In genomic region chr7:39608278-39608677, GRCh38 we compare ENCODE assay signal across 19 cellular contexts. TPM values are rescaled to one million over a fixed set of nuclear protein-coding genes. Genes with fewer than 3 reads are reported as not detected.
DNase-seq lines count a peak whose midpoint lies in the region; ATAC-seq and TF ChIP-seq lines count a peak whose summit lies in the region.
"Had no signal": no experiment of that assay in that cellular context is flagged by ENCODE, and none has a peak within 500 bp of the region (broad histone marks: within the 10 kb centered on the region; RNA-seq: fewer than 3 reads in every experiment).

No MANE protein-coding gene starts in this region.

- TF ChIP-seq RAD21 in IMR-90 (IDR thresholded peaks at IDR 0.05; ENCODE audit: low read length) = no peak

- peak overlapping the region; percentile 79 for H2BK20ac ChIP-seq in IMR-90 (ENCODE audit: low read depth, low read length)

- no peak overlapping the region for H2BK15ac ChIP-seq in IMR-90 (ENCODE audit: low read depth, low read length)

- no peak overlapping the region for H3K23ac ChIP-seq in IMR-90 (ENCODE audit: low read depth, low read length)
- no peak overlapping the region for H3K23ac ChIP-seq in trophoblast cell (ENCODE audit: low read length)

- no TSS peak for BruUV-seq in IMR-90 (replicated peaks; lab: Mats Ljungman, UMichigan)

- no peaks in the 10 kb centered on the region for H4K20me1 ChIP-seq in IMR-90 (ENCODE audit: insufficient read depth, low read length)

- H2BK120ac ChIP-seq in IMR-90 (ENCODE audit: low read depth, low read length) = peak overlapping the region; percentile 63; the same call in 1 of the 2 replicates
- no peak overlapping the region for H2BK120ac ChIP-seq in trophoblast cell (ENCODE audit: insufficient read depth, low read length, poor library complexity)

- no peak overlapping the region for H3K4me2 ChIP-seq in IMR-90 (ENCODE audit: low read depth, low read length)
- no peak overlapping the region for H3K4me2 ChIP-seq in trophoblast cell (ENCODE audit: low read length)
- H3K4me2 ChIP-seq: KMS-11 had no signal

- no peak overlapping the region for H4K12ac ChIP-seq in trophoblast cell (ENCODE audit: low read depth, low read length)

- peaks cover 13% of the 10 kb centered on the region for H3K9me3 Mint-ChIP-seq in activated naive CD4-positive, alpha-beta T cell treated with anti-CD3 and anti-CD28 coated beads, Interleukin-2, amount 10 ng/mL, durations not matched to agents 7 days and 5 days
- H3K9me3 Mint-ChIP-seq in stimulated activated naive CD8-positive, alpha-beta T cell treated with anti-CD3 and anti-CD28 coated beads, Interleukin-15, amount 100 ng/mL, for 72 hours = peaks cover 0 to 11% of the 10 kb centered on the region in 2 donors
- peaks cover 4% of the 10 kb centered on the region for H3K9me3 Mint-ChIP-seq in activated T-helper 2 cell treated with anti-CD3 and anti-CD28 coated beads, Interferon-gamma antibody, Interleukin-2, Interleukin-4, amounts not matched to agents 10 μg/mL and 5 μg/mL and 100 μg/mL, durations not matched to agents 14 hours and 24 hours and 36 hours

- H2BK5ac ChIP-seq in IMR-90 (ENCODE audit: low read depth, low read length, poor library complexity, severe bottlenecking) (peak overlapping the region; percentile 23), trophoblast cell (ENCODE audit: low read depth, low read length, poor library complexity) (no peak overlapping the region)

- no peak for ATAC-seq in IMR-90 (ENCODE audit: low read depth)
- ATAC-seq in stimulated activated naive CD8-positive, alpha-beta T cell treated with anti-CD3 and anti-CD28 coated beads, Interleukin-15, amount 100 ng/mL, for 72 hours = no peak

- in situ Hi-C loops in IMR-90 (cut with MboI; ENCODE audit: low sequenced_read_pairs) (no loop called here), brain microvascular endothelial cell (cut with HindIII; ENCODE audit: low pct_ligation_motif_present, low sequenced_read_pairs) (no loop called here)

- dilution Hi-C loops in IMR-90 (cut with HindIII; ENCODE audit: low sequenced_read_pairs, unreplicated experiment) = no loop called here

- H4K91ac ChIP-seq in IMR-90 (ENCODE audit: insufficient read depth, low read depth, low read length) = no peak overlapping the region
- no peak overlapping the region for H4K91ac ChIP-seq in trophoblast cell (ENCODE audit: low read depth, low read length)

- peaks cover 67% of the 10 kb centered on the region for H3K4me1 Mint-ChIP-seq in activated naive CD4-positive, alpha-beta T cell treated with anti-CD3 and anti-CD28 coated beads, Interleukin-2, amount 10 ng/mL, durations not matched to agents 7 days and 5 days
- H3K4me1 Mint-ChIP-seq in stimulated activated naive CD8-positive, alpha-beta T cell treated with anti-CD3 and anti-CD28 coated beads, Interleukin-15, amount 100 ng/mL, for 72 hours = peaks cover 53% of the 10 kb centered on the region
- peaks cover 35% of the 10 kb centered on the region for H3K4me1 Mint-ChIP-seq in activated T-helper 2 cell treated with anti-CD3 and anti-CD28 coated beads, Interferon-gamma antibody, Interleukin-2, Interleukin-4, amounts not matched to agents 10 μg/mL and 5 μg/mL and 100 μg/mL, durations not matched to agents 14 hours and 24 hours and 36 hours (ENCODE audit: low read depth)

- H3K18ac ChIP-seq in IMR-90 (ENCODE audit: low read depth, low read length) (peak overlapping the region; percentile 40; the same call in 1 of the 2 replicates), trophoblast cell (ENCODE audit: low read length) (no peak overlapping the region)

- no peak overlapping the region for H2AFZ ChIP-seq in IMR-90 (replicated peaks; ENCODE audit: low read length, poor library complexity)
- H2AFZ ChIP-seq in trophoblast cell (ENCODE audit: insufficient read depth, low read length, poor library complexity) = no peak overlapping the region

- no peak for TF ChIP-seq CTCF in IMR-90 (conservative IDR thresholded peaks at IDR 0.05; ENCODE audit: low read depth, low read length)
- TF ChIP-seq CTCF in brain microvascular endothelial cell (IDR thresholded peaks at IDR 0.05; ENCODE audit: low read depth, low read length, missing control alignments) = no peak

- intact Hi-C loops in IMR-90 (cut with micrococcal nuclease) = no loop called here
- intact Hi-C loops in activated T-helper 2 cell treated with anti-CD3 and anti-CD28 coated beads, Interferon-gamma antibody, Interleukin-2, Interleukin-4, amounts not matched to agents 10 μg/mL and 5 μg/mL and 100 μg/mL, durations not matched to agents 14 hours and 24 hours and 36 hours (cut with micrococcal nuclease) = no loop called here

- POLR2A ChIA-PET in IMR-90 (lab: Charles Lee; ENCODE audit: unreplicated experiment) = interaction anchor here (0.7 kb wide), 1 partner anchor 42 kb away, joined by 3 read pairs; no protein-coding TSS in a partner anchor

- no peak for DNase-seq in activated naive CD4-positive, alpha-beta T cell treated with anti-CD3 and anti-CD28 coated beads, Interleukin-2, amount 10 ng/mL, durations not matched to agents 7 days and 5 days
- no peak for DNase-seq in activated naive CD4-positive, alpha-beta T cell (lab: John Stamatoyannopoulos, UW)
- no peak for DNase-seq in IMR-90
- no peak for DNase-seq in brain microvascular endothelial cell
- DNase-seq in stimulated activated naive CD8-positive, alpha-beta T cell treated with anti-CD3 and anti-CD28 coated beads, Interleukin-15, amount 100 ng/mL, for 72 hours = no peak
- DNase-seq in trophoblast cell = no peak
- DNase-seq in activated T-helper 2 cell treated with anti-CD3 and anti-CD28 coated beads, Interferon-gamma antibody, Interleukin-2, Interleukin-4, amounts not matched to agents 10 μg/mL and 5 μg/mL and 100 μg/mL, durations not matched to agents 14 hours and 24 hours and 36 hours (ENCODE audit: low spot score) = no peak
- no peak for DNase-seq in activated CD8-positive, alpha-beta memory T cell treated with anti-CD3 and anti-CD28 coated beads, Interleukin-2, amount 50 U/mL, for 4 hours
- DNase-seq: activated T-cell treated with anti-CD3 and anti-CD28 coated beads, Interleukin-2, amount 50 U/mL, for 48 hours; caudate nucleus; NCI-H1092 treated with DMSO at 0.1 percent for 48 hours; NCI-H524; spleen; stimulated activated CD4-positive, alpha-beta T cell treated with anti-CD3 and anti-CD28 coated beads, Interleukin-4, amount 100 ng/mL, for 4 hours; SW 1271 had no signal

- H3K9me3 ChIP-seq in IMR-90 (ENCODE audit: control insufficient read depth, insufficient read depth, low read length) (no peaks in the 10 kb centered on the region), trophoblast cell (ENCODE audit: insufficient read depth, low read depth, low read length) (no peaks in the 10 kb centered on the region)
- H3K9me3 ChIP-seq: gastroesophageal sphincter, spleen, vagina had no signal

- no peak overlapping the region for H3K4me3 ChIP-seq in IMR-90 (ENCODE audit: insufficient read depth, low read depth, low read length)
- no peak overlapping the region for H3K4me3 ChIP-seq in brain microvascular endothelial cell (ENCODE audit: low read depth, low read length)
- no peak overlapping the region for H3K4me3 ChIP-seq in trophoblast cell (ENCODE audit: low read depth, low read length)
- H3K4me3 ChIP-seq: gastroesophageal sphincter, spleen, vagina had no signal

- no peak overlapping the region for H2BK12ac ChIP-seq in trophoblast cell (ENCODE audit: low read length)

- H3K79me2 ChIP-seq in trophoblast cell (ENCODE audit: control insufficient read depth, insufficient read depth, low read length, poor library complexity) = no peaks in the 10 kb centered on the region

- H3K9ac ChIP-seq in IMR-90 (ENCODE audit: low read depth, low read length) = no peak overlapping the region
- no peak overlapping the region for H3K9ac ChIP-seq in trophoblast cell (ENCODE audit: low read length)
- H3K9ac ChIP-seq: KMS-11 had no signal

- peaks cover 16% of the 10 kb centered on the region for H3K36me3 Mint-ChIP-seq in activated naive CD4-positive, alpha-beta T cell treated with anti-CD3 and anti-CD28 coated beads, Interleukin-2, amount 10 ng/mL, durations not matched to agents 7 days and 5 days
- no peaks in the 10 kb centered on the region for H3K36me3 Mint-ChIP-seq in activated T-helper 2 cell treated with anti-CD3 and anti-CD28 coated beads, Interferon-gamma antibody, Interleukin-2, Interleukin-4, amounts not matched to agents 10 μg/mL and 5 μg/mL and 100 μg/mL, durations not matched to agents 14 hours and 24 hours and 36 hours (ENCODE audit: low read depth)

- peak overlapping the region; percentile 0 for H3K27ac Mint-ChIP-seq in activated naive CD4-positive, alpha-beta T cell treated with anti-CD3 and anti-CD28 coated beads, Interleukin-2, amount 10 ng/mL, durations not matched to agents 7 days and 5 days
- H3K27ac Mint-ChIP-seq in stimulated activated naive CD8-positive, alpha-beta T cell treated with anti-CD3 and anti-CD28 coated beads, Interleukin-15, amount 100 ng/mL, for 72 hours = no peak overlapping the region
- no peak overlapping the region for H3K27ac Mint-ChIP-seq in activated T-helper 2 cell treated with anti-CD3 and anti-CD28 coated beads, Interferon-gamma antibody, Interleukin-2, Interleukin-4, amounts not matched to agents 10 μg/mL and 5 μg/mL and 100 μg/mL, durations not matched to agents 14 hours and 24 hours and 36 hours

- H3K36me3 ChIP-seq in IMR-90 (ENCODE audit: control insufficient read depth, insufficient read depth, low read length) (no peaks in the 10 kb centered on the region), brain microvascular endothelial cell (replicated peaks) (no peaks in the 10 kb centered on the region), trophoblast cell (ENCODE audit: control insufficient read depth in 1 of 2, insufficient read depth in 2 of 2, low read length in 2 of 2) (no peaks in the 10 kb centered on the region)
- H3K36me3 ChIP-seq: gastroesophageal sphincter, spleen, vagina had no signal

- no peak overlapping the region for H3K14ac ChIP-seq in IMR-90 (replicated peaks; ENCODE audit: low read depth, low read length)
- no peak overlapping the region for H3K14ac ChIP-seq in trophoblast cell (ENCODE audit: low read length)

- H4K5ac ChIP-seq in IMR-90 (ENCODE audit: low read depth, low read length) = no peak overlapping the region; the same call in 1 of the 2 replicates

- peaks cover 11% of the 10 kb centered on the region for H3K27me3 Mint-ChIP-seq in activated naive CD4-positive, alpha-beta T cell treated with anti-CD3 and anti-CD28 coated beads, Interleukin-2, amount 10 ng/mL, durations not matched to agents 7 days and 5 days
- H3K27me3 Mint-ChIP-seq in stimulated activated naive CD8-positive, alpha-beta T cell treated with anti-CD3 and anti-CD28 coated beads, Interleukin-15, amount 100 ng/mL, for 72 hours = peaks cover 13% of the 10 kb centered on the region
- peaks cover 28% of the 10 kb centered on the region for H3K27me3 Mint-ChIP-seq in activated T-helper 2 cell treated with anti-CD3 and anti-CD28 coated beads, Interferon-gamma antibody, Interleukin-2, Interleukin-4, amounts not matched to agents 10 μg/mL and 5 μg/mL and 100 μg/mL, durations not matched to agents 14 hours and 24 hours and 36 hours (ENCODE audit: low read depth)

- TF ChIP-seq POLR2A in IMR-90 (IDR thresholded peaks at IDR 0.05; ENCODE audit: low read depth, low read length) = no peak

- WGBS in IMR-90 (ENCODE audit: extremely low coverage in 2 of 2, insufficient read length in 1 of 2), 2 experiments = 100% methylated on average over 1 of the region's 3 CpGs; no CpG with 5 or more reads in 1 of the 2 experiments
- WGBS in trophoblast cell (ENCODE audit: extremely low coverage, insufficient coverage, insufficient read length) = 100% methylated on average over 1 of the region's 3 CpGs

- H2AK9ac ChIP-seq in IMR-90 (replicated peaks; ENCODE audit: low read depth, low read length, poor library complexity) = no peak overlapping the region

- no peaks in the 10 kb centered on the region for H3K27me3 ChIP-seq in IMR-90 (ENCODE audit: control insufficient read depth, insufficient read depth, low read length)
- H3K27me3 ChIP-seq in brain microvascular endothelial cell (replicated peaks) = no peaks in the 10 kb centered on the region
- H3K27me3 ChIP-seq in trophoblast cell (ENCODE audit: insufficient read depth, low read length) = peaks cover 2% of the 10 kb centered on the region
- H3K27me3 ChIP-seq: vagina had no signal

- CTCF ChIA-PET in activated naive CD4-positive, alpha-beta T cell treated with anti-CD3 and anti-CD28 coated beads, Interleukin-2, amount 10 ng/mL, durations not matched to agents 7 days and 5 days (lab: Charles Lee) = no interaction called here
- CTCF ChIA-PET in IMR-90 (lab: Yijun Ruan, JAX) = no interaction called here

- H3K9me1 ChIP-seq in IMR-90 (ENCODE audit: insufficient read depth, low read length) = no peaks in the 10 kb centered on the region

- H3K56ac ChIP-seq in IMR-90 (ENCODE audit: extremely low read depth, insufficient read depth, low read length) = no peak overlapping the region

- H3K4me3 Mint-ChIP-seq in activated naive CD4-positive, alpha-beta T cell treated with anti-CD3 and anti-CD28 coated beads, Interleukin-2, amount 10 ng/mL, durations not matched to agents 7 days and 5 days = no peak overlapping the region
- peak overlapping the region; percentile 4 for H3K4me3 Mint-ChIP-seq in stimulated activated naive CD8-positive, alpha-beta T cell treated with anti-CD3 and anti-CD28 coated beads, Interleukin-15, amount 100 ng/mL, for 72 hours
- H3K4me3 Mint-ChIP-seq in activated T-helper 2 cell treated with anti-CD3 and anti-CD28 coated beads, Interferon-gamma antibody, Interleukin-2, Interleukin-4, amounts not matched to agents 10 μg/mL and 5 μg/mL and 100 μg/mL, durations not matched to agents 14 hours and 24 hours and 36 hours (ENCODE audit: low read depth) = no peak overlapping the region

- H4K8ac ChIP-seq in IMR-90 (ENCODE audit: low read depth in 2 of 2, low read length in 2 of 2) = peak overlapping the region in 1 of 2 experiments; percentile 79; a peak in 2 of 4 replicates
- no peak overlapping the region for H4K8ac ChIP-seq in trophoblast cell (ENCODE audit: low read depth, low read length)

- H3K27ac ChIP-seq in IMR-90 (ENCODE audit: insufficient read depth, low read length) = no peak overlapping the region
- peak overlapping the region; percentile 92 for H3K27ac ChIP-seq in brain microvascular endothelial cell
- H3K27ac ChIP-seq in trophoblast cell (ENCODE audit: low read depth, low read length) = no peak overlapping the region
- H3K27ac ChIP-seq: gastroesophageal sphincter, KMS-11, RWPE1 had no signal

- H3K79me1 ChIP-seq in IMR-90 (ENCODE audit: low read depth in 1 of 2, low read length in 2 of 2) = peaks cover 0 to 6% of the 10 kb centered on the region in 2 experiments; a peak in 1 of 4 replicates
- H3K79me1 ChIP-seq in trophoblast cell (ENCODE audit: low read length) = no peaks in the 10 kb centered on the region

- H3K4me1 ChIP-seq in IMR-90 (ENCODE audit: control insufficient read depth, insufficient read depth, low read length) (peaks cover 10% of the 10 kb centered on the region), trophoblast cell (ENCODE audit: control insufficient read depth in 1 of 2, insufficient read depth in 2 of 2, low read length in 2 of 2) (peaks cover 5 to 6% of the 10 kb centered on the region in 2 experiments)

- H3K4ac ChIP-seq in IMR-90 (ENCODE audit: low read depth, low read length) (no peak overlapping the region), trophoblast cell (ENCODE audit: low read depth, low read length) (no peak overlapping the region)

- H2AK5ac ChIP-seq in IMR-90 (ENCODE audit: low read depth, low read length) (no peak overlapping the region), trophoblast cell (ENCODE audit: low read length) (no peak overlapping the region)

RNA-seq across cellular contexts. Expression of gene RALA, which starts 15.1 kb away (rescaled TPM):
- 7.7 and 15.8 TPM in 2 replicates for total RNA-seq in IMR-90 (2012; rRNA removed)
- 20.5 and 21.1 TPM in 2 replicates for polyA plus RNA-seq in IMR-90 (2012; rRNA removed)
- polyA plus RNA-seq in IMR-90 (2012; cell fraction: cytosol; rRNA removed) = 4.4 and 6.5 TPM in 2 replicates
- 3.3 and 9.8 TPM in 2 replicates for polyA plus RNA-seq in IMR-90 (2012; cell fraction: nucleus; rRNA removed; ENCODE audit: low replicate concordance)
- 42.3 and 43.6 TPM in 2 replicates for polyA plus RNA-seq in trophoblast cell (2013)
- 33.1 and 35.3 TPM in 2 replicates for total RNA-seq in activated T-helper 2 cell treated with anti-CD3 and anti-CD28 coated beads, Interferon-gamma antibody, Interleukin-2, Interleukin-4, amounts not matched to agents 10 μg/mL and 5 μg/mL and 100 μg/mL, durations not matched to agents 14 hours and 24 hours and 36 hours

RNA-seq across cellular contexts. Expression of gene YAE1, which starts 42.1 kb away (rescaled TPM):
- 36.7 and 37.8 TPM in 2 replicates for total RNA-seq in IMR-90 (2012; rRNA removed)
- polyA plus RNA-seq in IMR-90 (2012; rRNA removed) = 23.9 and 28.6 TPM in 2 replicates
- polyA plus RNA-seq in IMR-90 (2012; cell fraction: cytosol; rRNA removed) = 4.0 and 8.9 TPM in 2 replicates
- polyA plus RNA-seq in IMR-90 (2012; cell fraction: nucleus; rRNA removed; ENCODE audit: low replicate concordance) = 2.0 and 15.9 TPM in 2 replicates
- polyA plus RNA-seq in trophoblast cell (2013) = 15.9 and 16.0 TPM in 2 replicates
- total RNA-seq in activated T-helper 2 cell treated with anti-CD3 and anti-CD28 coated beads, Interferon-gamma antibody, Interleukin-2, Interleukin-4, amounts not matched to agents 10 μg/mL and 5 μg/mL and 100 μg/mL, durations not matched to agents 14 hours and 24 hours and 36 hours = 11.9 TPM in 2 replicates

Comparison
In these comparisons a context has a peak if more than half of its experiments do, and no peak if none do; other contexts are left out.
1. H3K4me3 Mint-ChIP-seq: peak in stimulated activated naive CD8-positive, alpha-beta T cell treated with anti-CD3 and anti-CD28 coated beads, Interleukin-15, amount 100 ng/mL, for 72 hours (2 of 2); none in activated naive CD4-positive, alpha-beta T cell treated with anti-CD3 and anti-CD28 coated beads, Interleukin-2, amount 10 ng/mL, durations not matched to agents 7 days and 5 days (single experiment) and activated T-helper 2 cell treated with anti-CD3 and anti-CD28 coated beads, Interferon-gamma antibody, Interleukin-2, Interleukin-4, amounts not matched to agents 10 μg/mL and 5 μg/mL and 100 μg/mL, durations not matched to agents 14 hours and 24 hours and 36 hours (single experiment).